16 cellular contexts compared by ENCODE assay signal in genomic region chr17:17253445-17253844, GRCh38. TPM values are rescaled to one million over a fixed set of nuclear protein-coding genes. Genes with fewer than 3 reads are reported as not detected.
DNase-seq lines count a peak whose midpoint lies in the region; ATAC-seq, FAIRE-seq and TF ChIP-seq lines count a peak whose summit lies in the region.
"Had no signal": no experiment of that assay in that cellular context is flagged by ENCODE, and none has a peak within 500 bp of the region (broad histone marks: within the 10 kb centered on the region; RNA-seq: fewer than 3 reads in every experiment).

No MANE protein-coding gene starts in this region.

- H3K4me1 ChIP-seq in neutrophil (ENCODE audit: control insufficient read depth in 1 of 2, insufficient read depth in 1 of 2, low read depth in 1 of 2, low read length in 1 of 2): peaks cover 14 to 15% of the 10 kb centered on the region in 2 experiments
- H3K4me1 ChIP-seq: BLaER1 had no signal

- FAIRE-seq in bronchial epithelial cell (lab: Jason Lieb, UNC): peak; percentile 85
- FAIRE-seq: GM12892 had no signal

- no peak overlapping the region for H3K4me3 Mint-ChIP-seq in activated CD4-positive, alpha-beta T cell treated with anti-CD3 and anti-CD28 coated beads for 36 hours
- no peak overlapping the region for H3K4me3 Mint-ChIP-seq in activated CD4-positive, alpha-beta T cell treated with anti-CD3 and anti-CD28 coated beads, Interleukin-2, amount 10 ng/mL, durations not matched to agents 24 days and 14 days
- no peak overlapping the region for H3K4me3 Mint-ChIP-seq in T-helper 17 cell
- H3K4me3 Mint-ChIP-seq: GM23338 had no signal

- TF ChIP-seq CTCF in bronchial epithelial cell (IDR thresholded peaks at IDR 0.05; ENCODE audit: insufficient read depth, low read length, severe bottlenecking) (no peak), neutrophil (IDR thresholded peaks at IDR 0.05) (no peak)

- ATAC-seq in activated CD4-positive, alpha-beta T cell treated with anti-CD3 and anti-CD28 coated beads for 36 hours: no peak
- ATAC-seq in T-helper 17 cell: no peak
- ATAC-seq: GM23338 had no signal

- CTCF ChIA-PET in activated CD4-positive, alpha-beta T cell treated with anti-CD3 and anti-CD28 coated beads for 36 hours (lab: Charles Lee): interaction anchor here (0.9 to 1.8 kb wide), 2 partner anchors 16 to 17 kb away, joined by 4 to 5 read pairs; no protein-coding TSS in a partner anchor

- no peak for DNase-seq in activated CD4-positive, alpha-beta T cell treated with anti-CD3 and anti-CD28 coated beads for 36 hours
- no peak for DNase-seq in activated CD4-positive, alpha-beta T cell treated with anti-CD3 and anti-CD28 coated beads, Interleukin-2, amount 10 ng/mL, durations not matched to agents 24 days and 14 days
- DNase-seq in T-helper 17 cell: no peak
- DNase-seq in bronchial epithelial cell (ENCODE audit: low read depth): no peak
- DNase-seq in cerebellar nuclear complex (lab: John Stamatoyannopoulos, UW): no peak
- DNase-seq in ureter (ENCODE audit: low spot score): no peak
- no peak for DNase-seq in NCI-H69 (lab: John Stamatoyannopoulos, UW)
- DNase-seq: DMS153, NCI-H1417, NCI-H2029, NCI-H510A, PC-9 had no signal

- POLR2A ChIA-PET in activated CD4-positive, alpha-beta T cell treated with anti-CD3 and anti-CD28 coated beads for 36 hours (lab: Charles Lee): no interaction called here

- H3K36me3 ChIP-seq in bronchial epithelial cell (ENCODE audit: control insufficient read depth, insufficient read depth, low read length) (peaks cover 15% of the 10 kb centered on the region), neutrophil (peaks cover 56% of the 10 kb centered on the region)

- H3K27me3 ChIP-seq in bronchial epithelial cell (ENCODE audit: control insufficient read depth, insufficient read depth, low read length) (no peaks in the 10 kb centered on the region), neutrophil (no peaks in the 10 kb centered on the region)
- H3K27me3 ChIP-seq: BLaER1 had no signal

- peak overlapping the region; percentile 72 for H3K27ac ChIP-seq in neutrophil
- H3K27ac ChIP-seq: BLaER1, PC-9 had no signal

- H3K9me3 ChIP-seq in T-helper 17 cell (ENCODE audit: control insufficient read depth, low read length, poor library complexity, severe bottlenecking) (no peaks in the 10 kb centered on the region), neutrophil (no peaks in the 10 kb centered on the region)
- H3K9me3 ChIP-seq: BLaER1 had no signal

- peaks cover 3% of the 10 kb centered on the region for H3K4me1 Mint-ChIP-seq in activated CD4-positive, alpha-beta T cell treated with anti-CD3 and anti-CD28 coated beads for 36 hours
- no peaks in the 10 kb centered on the region for H3K4me1 Mint-ChIP-seq in activated CD4-positive, alpha-beta T cell treated with anti-CD3 and anti-CD28 coated beads, Interleukin-2, amount 10 ng/mL, durations not matched to agents 24 days and 14 days
- H3K4me1 Mint-ChIP-seq in T-helper 17 cell: peaks cover 6% of the 10 kb centered on the region
- H3K4me1 Mint-ChIP-seq: GM23338 had no signal

- intact Hi-C loops in activated CD4-positive, alpha-beta T cell treated with anti-CD3 and anti-CD28 coated beads for 36 hours (cut with DNase I, micrococcal nuclease): no loop called here
- intact Hi-C loops in activated CD4-positive, alpha-beta T cell treated with anti-CD3 and anti-CD28 coated beads, Interleukin-2, amount 10 ng/mL, durations not matched to agents 24 days and 14 days (cut with micrococcal nuclease): no loop called here

- H3K4me3 ChIP-seq in bronchial epithelial cell (ENCODE audit: low read depth, low read length) (no peak overlapping the region), neutrophil (ENCODE audit: low read depth in 1 of 2, low read length in 1 of 2) (no peak overlapping the region)
- H3K4me3 ChIP-seq: BLaER1, GM23338, PC-9 had no signal

- H3K36me3 Mint-ChIP-seq in activated CD4-positive, alpha-beta T cell treated with anti-CD3 and anti-CD28 coated beads for 36 hours (ENCODE audit: low read depth): peaks cover 52% of the 10 kb centered on the region
- peaks cover 57% of the 10 kb centered on the region for H3K36me3 Mint-ChIP-seq in activated CD4-positive, alpha-beta T cell treated with anti-CD3 and anti-CD28 coated beads, Interleukin-2, amount 10 ng/mL, durations not matched to agents 24 days and 14 days (ENCODE audit: low read depth)
- H3K36me3 Mint-ChIP-seq in T-helper 17 cell (ENCODE audit: low read depth): peaks cover 4% of the 10 kb centered on the region

- peak overlapping the region; percentile 4 for H3K27ac Mint-ChIP-seq in activated CD4-positive, alpha-beta T cell treated with anti-CD3 and anti-CD28 coated beads for 36 hours
- no peak overlapping the region for H3K27ac Mint-ChIP-seq in activated CD4-positive, alpha-beta T cell treated with anti-CD3 and anti-CD28 coated beads, Interleukin-2, amount 10 ng/mL, durations not matched to agents 24 days and 14 days
- H3K27ac Mint-ChIP-seq in T-helper 17 cell: peak overlapping the region; percentile 51
- H3K27ac Mint-ChIP-seq: GM23338 had no signal

- no peaks in the 10 kb centered on the region for H3K9me3 Mint-ChIP-seq in activated CD4-positive, alpha-beta T cell treated with anti-CD3 and anti-CD28 coated beads for 36 hours (ENCODE audit: low read depth)
- no peaks in the 10 kb centered on the region for H3K9me3 Mint-ChIP-seq in activated CD4-positive, alpha-beta T cell treated with anti-CD3 and anti-CD28 coated beads, Interleukin-2, amount 10 ng/mL, durations not matched to agents 24 days and 14 days
- H3K9me3 Mint-ChIP-seq: GM23338 had no signal

- no peaks in the 10 kb centered on the region for H3K27me3 Mint-ChIP-seq in activated CD4-positive, alpha-beta T cell treated with anti-CD3 and anti-CD28 coated beads for 36 hours
- no peaks in the 10 kb centered on the region for H3K27me3 Mint-ChIP-seq in activated CD4-positive, alpha-beta T cell treated with anti-CD3 and anti-CD28 coated beads, Interleukin-2, amount 10 ng/mL, durations not matched to agents 24 days and 14 days
- H3K27me3 Mint-ChIP-seq in T-helper 17 cell: no peaks in the 10 kb centered on the region

RNA-seq across cellular contexts. Expression of gene FLCN, which starts 16.5 kb away (rescaled TPM):
- total RNA-seq in activated CD4-positive, alpha-beta T cell treated with anti-CD3 and anti-CD28 coated beads for 36 hours: 10 to 100 TPM; 12.3 to 18.8 TPM
- 34.1 and 34.7 TPM in 2 replicates for total RNA-seq in activated CD4-positive, alpha-beta T cell treated with anti-CD3 and anti-CD28 coated beads, Interleukin-2, amount 10 ng/mL, durations not matched to agents 24 days and 14 days
- total RNA-seq in T-helper 17 cell (10 to 100 TPM; 34.1 to 44.9 TPM), bronchial epithelial cell (51.1 and 56.5 TPM in 2 replicates), ureter (59.8 TPM)

RNA-seq across cellular contexts. Expression of gene COPS3, which starts 27.6 kb away (rescaled TPM):
- total RNA-seq in activated CD4-positive, alpha-beta T cell treated with anti-CD3 and anti-CD28 coated beads for 36 hours: 10 to 100 TPM; 79.6 to 83.1 TPM
- 125 and 133 TPM in 2 replicates for total RNA-seq in activated CD4-positive, alpha-beta T cell treated with anti-CD3 and anti-CD28 coated beads, Interleukin-2, amount 10 ng/mL, durations not matched to agents 24 days and 14 days
- total RNA-seq in T-helper 17 cell (10 to 100 TPM; 87.8 to 89.1 TPM), bronchial epithelial cell (68.6 and 87.4 TPM in 2 replicates), ureter (54.0 TPM)

RNA-seq across cellular contexts. Expression of gene PLD6, which starts 47.3 kb away (rescaled TPM):
- total RNA-seq in activated CD4-positive, alpha-beta T cell treated with anti-CD3 and anti-CD28 coated beads for 36 hours: 1 to 10 TPM; 8.3 to 9.9 TPM
- total RNA-seq in activated CD4-positive, alpha-beta T cell treated with anti-CD3 and anti-CD28 coated beads, Interleukin-2, amount 10 ng/mL, durations not matched to agents 24 days and 14 days: 17.2 and 17.3 TPM in 2 replicates
- total RNA-seq in T-helper 17 cell (10 to 100 TPM; 13.2 to 15.3 TPM), bronchial epithelial cell (3.7 and 4.0 TPM in 2 replicates), ureter (4.9 TPM)
- total RNA-seq: GM23338 had no signal

RNA-seq across cellular contexts. Expression of gene NT5M, which starts 49.7 kb away (rescaled TPM):
- 1 to 10 TPM; 4.3 to 5.4 TPM for total RNA-seq in activated CD4-positive, alpha-beta T cell treated with anti-CD3 and anti-CD28 coated beads for 36 hours
- 7.1 and 8.1 TPM in 2 replicates for total RNA-seq in activated CD4-positive, alpha-beta T cell treated with anti-CD3 and anti-CD28 coated beads, Interleukin-2, amount 10 ng/mL, durations not matched to agents 24 days and 14 days
- 10 to 100 TPM in 1 of 2 donors, 1 to 10 TPM in 1; 2.5 to 24.0 TPM for total RNA-seq in T-helper 17 cell
- 0.79 and 1.0 TPM in 2 replicates for total RNA-seq in bronchial epithelial cell
- total RNA-seq in ureter: 2.3 TPM
